1 cellular context compared by ENCODE assay signal in genomic region chr2:33616873-33617272, GRCh38.
TF ChIP-seq lines count a peak whose summit lies in the region.

No MANE protein-coding gene starts in this region.

TF ChIP-seq in GM23338, 12 proteins besides CTCF, POLR2A, EP300 and RAD21 (continued from another document):
- TF ChIP-seq, protein P1, sequence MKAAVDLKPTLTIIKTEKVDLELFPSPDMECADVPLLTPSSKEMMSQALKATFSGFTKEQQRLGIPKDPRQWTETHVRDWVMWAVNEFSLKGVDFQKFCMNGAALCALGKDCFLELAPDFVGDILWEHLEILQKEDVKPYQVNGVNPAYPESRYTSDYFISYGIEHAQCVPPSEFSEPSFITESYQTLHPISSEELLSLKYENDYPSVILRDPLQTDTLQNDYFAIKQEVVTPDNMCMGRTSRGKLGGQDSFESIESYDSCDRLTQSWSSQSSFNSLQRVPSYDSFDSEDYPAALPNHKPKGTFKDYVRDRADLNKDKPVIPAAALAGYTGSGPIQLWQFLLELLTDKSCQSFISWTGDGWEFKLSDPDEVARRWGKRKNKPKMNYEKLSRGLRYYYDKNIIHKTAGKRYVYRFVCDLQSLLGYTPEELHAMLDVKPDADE (IDR thresholded peaks at IDR 0.05), result no peak
- TF ChIP-seq STAT1 (IDR thresholded peaks at IDR 0.05; ENCODE audit: unreplicated experiment), result no peak
- TF ChIP-seq EZH2phosphoT487 (IDR thresholded peaks at IDR 0.05; ENCODE audit: unreplicated experiment), result no peak
- TF ChIP-seq, protein P2, sequence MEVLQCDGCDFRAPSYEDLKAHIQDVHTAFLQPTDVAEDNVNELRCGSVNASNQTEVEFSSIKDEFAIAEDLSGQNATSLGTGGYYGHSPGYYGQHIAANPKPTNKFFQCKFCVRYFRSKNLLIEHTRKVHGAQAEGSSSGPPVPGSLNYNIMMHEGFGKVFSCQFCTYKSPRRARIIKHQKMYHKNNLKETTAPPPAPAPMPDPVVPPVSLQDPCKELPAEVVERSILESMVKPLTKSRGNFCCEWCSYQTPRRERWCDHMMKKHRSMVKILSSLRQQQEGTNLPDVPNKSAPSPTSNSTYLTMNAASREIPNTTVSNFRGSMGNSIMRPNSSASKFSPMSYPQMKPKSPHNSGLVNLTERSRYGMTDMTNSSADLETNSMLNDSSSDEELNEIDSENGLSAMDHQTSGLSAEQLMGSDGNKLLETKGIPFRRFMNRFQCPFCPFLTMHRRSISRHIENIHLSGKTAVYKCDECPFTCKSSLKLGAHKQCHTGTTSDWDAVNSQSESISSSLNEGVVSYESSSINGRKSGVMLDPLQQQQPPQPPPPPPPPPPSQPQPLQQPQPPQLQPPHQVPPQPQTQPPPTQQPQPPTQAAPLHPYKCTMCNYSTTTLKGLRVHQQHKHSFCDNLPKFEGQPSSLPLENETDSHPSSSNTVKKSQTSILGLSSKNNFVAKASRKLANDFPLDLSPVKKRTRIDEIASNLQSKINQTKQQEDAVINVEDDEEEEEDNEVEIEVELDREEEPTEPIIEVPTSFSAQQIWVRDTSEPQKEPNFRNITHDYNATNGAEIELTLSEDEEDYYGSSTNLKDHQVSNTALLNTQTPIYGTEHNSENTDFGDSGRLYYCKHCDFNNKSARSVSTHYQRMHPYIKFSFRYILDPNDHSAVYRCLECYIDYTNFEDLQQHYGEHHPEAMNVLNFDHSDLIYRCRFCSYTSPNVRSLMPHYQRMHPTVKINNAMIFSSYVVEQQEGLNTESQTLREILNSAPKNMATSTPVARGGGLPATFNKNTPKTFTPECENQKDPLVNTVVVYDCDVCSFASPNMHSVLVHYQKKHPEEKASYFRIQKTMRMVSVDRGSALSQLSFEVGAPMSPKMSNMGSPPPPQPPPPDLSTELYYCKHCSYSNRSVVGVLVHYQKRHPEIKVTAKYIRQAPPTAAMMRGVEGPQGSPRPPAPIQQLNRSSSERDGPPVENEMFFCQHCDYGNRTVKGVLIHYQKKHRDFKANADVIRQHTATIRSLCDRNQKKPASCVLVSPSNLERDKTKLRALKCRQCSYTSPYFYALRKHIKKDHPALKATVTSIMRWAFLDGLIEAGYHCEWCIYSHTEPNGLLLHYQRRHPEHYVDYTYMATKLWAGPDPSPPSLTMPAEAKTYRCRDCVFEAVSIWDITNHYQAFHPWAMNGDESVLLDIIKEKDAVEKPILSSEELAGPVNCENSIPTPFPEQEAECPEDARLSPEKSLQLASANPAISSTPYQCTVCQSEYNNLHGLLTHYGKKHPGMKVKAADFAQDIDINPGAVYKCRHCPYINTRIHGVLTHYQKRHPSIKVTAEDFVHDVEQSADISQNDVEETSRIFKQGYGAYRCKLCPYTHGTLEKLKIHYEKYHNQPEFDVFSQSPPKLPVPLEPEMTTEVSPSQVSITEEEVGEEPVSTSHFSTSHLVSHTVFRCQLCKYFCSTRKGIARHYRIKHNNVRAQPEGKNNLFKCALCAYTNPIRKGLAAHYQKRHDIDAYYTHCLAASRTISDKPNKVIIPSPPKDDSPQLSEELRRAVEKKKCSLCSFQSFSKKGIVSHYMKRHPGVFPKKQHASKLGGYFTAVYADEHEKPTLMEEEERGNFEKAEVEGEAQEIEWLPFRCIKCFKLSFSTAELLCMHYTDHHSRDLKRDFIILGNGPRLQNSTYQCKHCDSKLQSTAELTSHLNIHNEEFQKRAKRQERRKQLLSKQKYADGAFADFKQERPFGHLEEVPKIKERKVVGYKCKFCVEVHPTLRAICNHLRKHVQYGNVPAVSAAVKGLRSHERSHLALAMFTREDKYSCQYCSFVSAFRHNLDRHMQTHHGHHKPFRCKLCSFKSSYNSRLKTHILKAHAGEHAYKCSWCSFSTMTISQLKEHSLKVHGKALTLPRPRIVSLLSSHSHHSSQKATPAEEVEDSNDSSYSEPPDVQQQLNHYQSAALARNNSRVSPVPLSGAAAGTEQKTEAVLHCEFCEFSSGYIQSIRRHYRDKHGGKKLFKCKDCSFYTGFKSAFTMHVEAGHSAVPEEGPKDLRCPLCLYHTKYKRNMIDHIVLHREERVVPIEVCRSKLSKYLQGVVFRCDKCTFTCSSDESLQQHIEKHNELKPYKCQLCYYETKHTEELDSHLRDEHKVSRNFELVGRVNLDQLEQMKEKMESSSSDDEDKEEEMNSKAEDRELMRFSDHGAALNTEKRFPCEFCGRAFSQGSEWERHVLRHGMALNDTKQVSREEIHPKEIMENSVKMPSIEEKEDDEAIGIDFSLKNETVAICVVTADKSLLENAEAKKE (CRISPR knock-in tag; IDR thresholded peaks at IDR 0.05), result no peak
- TF ChIP-seq ZNF331 (CRISPR knock-in tag; IDR thresholded peaks at IDR 0.05; ENCODE audit: low read depth), result no peak
- TF ChIP-seq POLR2AphosphoS5 (IDR thresholded peaks at IDR 0.05; ENCODE audit: low read depth), result no peak
- TF ChIP-seq JUNB (IDR thresholded peaks at IDR 0.05; ENCODE audit: unreplicated experiment), result no peak
- TF ChIP-seq, protein P3, sequence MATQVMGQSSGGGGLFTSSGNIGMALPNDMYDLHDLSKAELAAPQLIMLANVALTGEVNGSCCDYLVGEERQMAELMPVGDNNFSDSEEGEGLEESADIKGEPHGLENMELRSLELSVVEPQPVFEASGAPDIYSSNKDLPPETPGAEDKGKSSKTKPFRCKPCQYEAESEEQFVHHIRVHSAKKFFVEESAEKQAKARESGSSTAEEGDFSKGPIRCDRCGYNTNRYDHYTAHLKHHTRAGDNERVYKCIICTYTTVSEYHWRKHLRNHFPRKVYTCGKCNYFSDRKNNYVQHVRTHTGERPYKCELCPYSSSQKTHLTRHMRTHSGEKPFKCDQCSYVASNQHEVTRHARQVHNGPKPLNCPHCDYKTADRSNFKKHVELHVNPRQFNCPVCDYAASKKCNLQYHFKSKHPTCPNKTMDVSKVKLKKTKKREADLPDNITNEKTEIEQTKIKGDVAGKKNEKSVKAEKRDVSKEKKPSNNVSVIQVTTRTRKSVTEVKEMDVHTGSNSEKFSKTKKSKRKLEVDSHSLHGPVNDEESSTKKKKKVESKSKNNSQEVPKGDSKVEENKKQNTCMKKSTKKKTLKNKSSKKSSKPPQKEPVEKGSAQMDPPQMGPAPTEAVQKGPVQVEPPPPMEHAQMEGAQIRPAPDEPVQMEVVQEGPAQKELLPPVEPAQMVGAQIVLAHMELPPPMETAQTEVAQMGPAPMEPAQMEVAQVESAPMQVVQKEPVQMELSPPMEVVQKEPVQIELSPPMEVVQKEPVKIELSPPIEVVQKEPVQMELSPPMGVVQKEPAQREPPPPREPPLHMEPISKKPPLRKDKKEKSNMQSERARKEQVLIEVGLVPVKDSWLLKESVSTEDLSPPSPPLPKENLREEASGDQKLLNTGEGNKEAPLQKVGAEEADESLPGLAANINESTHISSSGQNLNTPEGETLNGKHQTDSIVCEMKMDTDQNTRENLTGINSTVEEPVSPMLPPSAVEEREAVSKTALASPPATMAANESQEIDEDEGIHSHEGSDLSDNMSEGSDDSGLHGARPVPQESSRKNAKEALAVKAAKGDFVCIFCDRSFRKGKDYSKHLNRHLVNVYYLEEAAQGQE (IDR thresholded peaks at IDR 0.05; ENCODE audit: unreplicated experiment), result no peak
